In genomic region chr15:88215249-88215648, GRCh38 we compare ENCODE assay signal across 23 cellular contexts. TPM values are rescaled to one million over a fixed set of nuclear protein-coding genes. Genes with fewer than 3 reads are reported as not detected.
"Had no signal": no experiment of that assay in that cellular context is flagged by ENCODE, and none has a peak within 500 bp of the region (broad histone marks: within the 10 kb centered on the region; RNA-seq: fewer than 3 reads in every experiment).

No MANE protein-coding gene starts in this region.

- H3K9me3 ChIP-seq: body of pancreas, colonic mucosa, esophagus muscularis mucosa, mucosa of descending colon, thoracic aorta, upper lobe of left lung had no signal

- H3K27ac ChIP-seq: body of pancreas, colonic mucosa, esophagus muscularis mucosa, thoracic aorta, upper lobe of left lung, VCaP had no signal

- H3K9me3 Mint-ChIP-seq: activated CD4-positive, alpha-beta T cell treated with anti-CD3 and anti-CD28 coated beads, Interleukin-2, amount 10 ng/mL, durations not matched to agents 7 days and 5 days; activated CD8-positive, alpha-beta T cell treated with anti-CD3 and anti-CD28 coated beads for 36 hours; activated naive CD4-positive, alpha-beta T cell treated with anti-CD3 and anti-CD28 coated beads, Interleukin-2, amount 50 U/mL, for 24 hours; activated T-helper 1 cell treated with anti-CD3 and anti-CD28 coated beads, Interleukin-12 subunit alpha, Interleukin-12 subunit beta, Interleukin-2, Interleukin-4 antibody, amounts not matched to agents 30 ng/mL and 10 ng/mL and 1 ng/mL, durations not matched to agents 14 hours and 24 hours and 36 hours had no signal

- ATAC-seq: activated CD8-positive, alpha-beta memory T cell treated with anti-CD3 and anti-CD28 coated beads, Interleukin-2, amount 10 ng/mL, durations not matched to agents 7 days and 5 days; activated CD8-positive, alpha-beta T cell treated with anti-CD3 and anti-CD28 coated beads for 36 hours; body of pancreas; left cardiac atrium; mucosa of descending colon; sciatic nerve; stimulated activated naive B cell treated with anti-CD40 and anti-IgM and Interleukin-4, amounts not matched to agents 10 μg/mL and 1 μg/mL and 100 μg/mL, for 72 hours had no signal

- H3K36me3 ChIP-seq: colonic mucosa, esophagus muscularis mucosa, thoracic aorta, upper lobe of left lung had no signal

- H3K4me3 ChIP-seq: body of pancreas, colonic mucosa, esophagus muscularis mucosa, mucosa of descending colon, smooth muscle cell, thoracic aorta, upper lobe of left lung had no signal

- H3K4me2 ChIP-seq: smooth muscle cell had no signal

- H3K36me3 Mint-ChIP-seq: activated CD8-positive, alpha-beta memory T cell treated with anti-CD3 and anti-CD28 coated beads, Interleukin-2, amount 10 ng/mL, durations not matched to agents 7 days and 5 days; activated naive CD4-positive, alpha-beta T cell treated with anti-CD3 and anti-CD28 coated beads, Interleukin-2, amount 50 U/mL, for 24 hours; memory B cell; stimulated activated naive B cell treated with anti-CD40 and anti-IgM and Interleukin-4, amounts not matched to agents 10 μg/mL and 1 μg/mL and 100 μg/mL, for 72 hours had no signal

- H3K4me1 ChIP-seq: body of pancreas, colonic mucosa, upper lobe of left lung had no signal

- H3K27ac Mint-ChIP-seq: activated CD4-positive, alpha-beta T cell treated with anti-CD3 and anti-CD28 coated beads, Interleukin-2, amount 10 ng/mL, durations not matched to agents 7 days and 5 days; activated CD8-positive, alpha-beta memory T cell treated with anti-CD3 and anti-CD28 coated beads, Interleukin-2, amount 10 ng/mL, durations not matched to agents 7 days and 5 days; activated CD8-positive, alpha-beta T cell treated with anti-CD3 and anti-CD28 coated beads for 36 hours; activated naive CD4-positive, alpha-beta T cell treated with anti-CD3 and anti-CD28 coated beads, Interleukin-2, amount 50 U/mL, for 24 hours; activated T-helper 1 cell treated with anti-CD3 and anti-CD28 coated beads, Interleukin-12 subunit alpha, Interleukin-12 subunit beta, Interleukin-2, Interleukin-4 antibody, amounts not matched to agents 30 ng/mL and 10 ng/mL and 1 ng/mL, durations not matched to agents 14 hours and 24 hours and 36 hours; memory B cell; stimulated activated naive B cell treated with anti-CD40 and anti-IgM and Interleukin-4, amounts not matched to agents 10 μg/mL and 1 μg/mL and 100 μg/mL, for 72 hours had no signal

- H3K4me3 Mint-ChIP-seq: activated CD4-positive, alpha-beta T cell treated with anti-CD3 and anti-CD28 coated beads, Interleukin-2, amount 10 ng/mL, durations not matched to agents 7 days and 5 days; activated CD8-positive, alpha-beta memory T cell treated with anti-CD3 and anti-CD28 coated beads, Interleukin-2, amount 10 ng/mL, durations not matched to agents 7 days and 5 days; activated CD8-positive, alpha-beta T cell treated with anti-CD3 and anti-CD28 coated beads for 36 hours; activated naive CD4-positive, alpha-beta T cell treated with anti-CD3 and anti-CD28 coated beads, Interleukin-2, amount 50 U/mL, for 24 hours; activated T-helper 1 cell treated with anti-CD3 and anti-CD28 coated beads, Interleukin-12 subunit alpha, Interleukin-12 subunit beta, Interleukin-2, Interleukin-4 antibody, amounts not matched to agents 30 ng/mL and 10 ng/mL and 1 ng/mL, durations not matched to agents 14 hours and 24 hours and 36 hours; memory B cell; stimulated activated naive B cell treated with anti-CD40 and anti-IgM and Interleukin-4, amounts not matched to agents 10 μg/mL and 1 μg/mL and 100 μg/mL, for 72 hours had no signal

- H3K27me3 Mint-ChIP-seq: activated CD8-positive, alpha-beta memory T cell treated with anti-CD3 and anti-CD28 coated beads, Interleukin-2, amount 10 ng/mL, durations not matched to agents 7 days and 5 days; activated CD8-positive, alpha-beta T cell treated with anti-CD3 and anti-CD28 coated beads for 36 hours; activated naive CD4-positive, alpha-beta T cell treated with anti-CD3 and anti-CD28 coated beads, Interleukin-2, amount 50 U/mL, for 24 hours had no signal

- H3K4me1 Mint-ChIP-seq: activated CD4-positive, alpha-beta T cell treated with anti-CD3 and anti-CD28 coated beads, Interleukin-2, amount 10 ng/mL, durations not matched to agents 7 days and 5 days; activated CD8-positive, alpha-beta memory T cell treated with anti-CD3 and anti-CD28 coated beads, Interleukin-2, amount 10 ng/mL, durations not matched to agents 7 days and 5 days; activated naive CD4-positive, alpha-beta T cell treated with anti-CD3 and anti-CD28 coated beads, Interleukin-2, amount 50 U/mL, for 24 hours had no signal

- H3K27me3 ChIP-seq: body of pancreas, colonic mucosa, esophagus muscularis mucosa, upper lobe of left lung had no signal

- DNase-seq: activated CD4-positive, alpha-beta T cell treated with anti-CD3 and anti-CD28 coated beads, Interleukin-2, amount 10 ng/mL, durations not matched to agents 7 days and 5 days; activated CD4-positive, CD25-positive, alpha-beta regulatory T cell treated with anti-CD3 and anti-CD28 coated beads, Interleukin-2, amount 50 U/mL, for 72 hours; activated CD8-positive, alpha-beta memory T cell treated with anti-CD3 and anti-CD28 coated beads, Interleukin-2, amount 10 ng/mL, durations not matched to agents 7 days and 5 days; activated CD8-positive, alpha-beta T cell treated with anti-CD3 and anti-CD28 coated beads for 36 hours; activated gamma-delta T cell treated with Interleukin-2 at 50 U/mL for 16 hours; body of pancreas; colonic mucosa; islet precursor cell; left cardiac atrium; mucosa of descending colon; stimulated activated CD4-positive, alpha-beta T cell treated with anti-CD3 and anti-CD28 coated beads, Interleukin-2, amount 100 ng/mL, for 48 hours; stimulated activated CD8-positive, alpha-beta memory T cell treated with anti-CD3 and anti-CD28 coated beads, Interleukin-4, amount 100 ng/mL, for 48 hours; stimulated activated naive B cell treated with anti-CD40 and anti-IgM and Interleukin-4, amounts not matched to agents 10 μg/mL and 1 μg/mL and 100 μg/mL, for 72 hours; upper lobe of left lung had no signal

RNA-seq across cellular contexts. Expression of gene NTRK3, which starts 41.3 kb away (rescaled TPM):
- total RNA-seq: activated CD4-positive, alpha-beta T cell treated with anti-CD3 and anti-CD28 coated beads, Interleukin-2, amount 10 ng/mL, durations not matched to agents 7 days and 5 days; activated CD8-positive, alpha-beta memory T cell treated with anti-CD3 and anti-CD28 coated beads, Interleukin-2, amount 10 ng/mL, durations not matched to agents 7 days and 5 days; activated CD8-positive, alpha-beta T cell treated with anti-CD3 and anti-CD28 coated beads for 36 hours; T-helper 2 cell treated with Interferon-gamma antibody and Interleukin-4, amounts not matched to agents 100 ng/mL and 5 ng/mL, for 36 hours had no signal
